Comparison of ENCODE assay signal across 23 cellular contexts in genomic region chr9:8349369-8349768, GRCh38.
"Had no signal": no experiment of that assay in that cellular context is flagged by ENCODE, and none has a peak within 500 bp of the region (broad histone marks: within the 10 kb centered on the region; RNA-seq: fewer than 3 reads in every experiment).

No MANE protein-coding gene starts in this region.

- DNase-seq: activated CD4-positive, alpha-beta T cell treated with anti-CD3 and anti-CD28 coated beads, Interleukin-2, amount 10 ng/mL, durations not matched to agents 7 days and 5 days; activated CD4-positive, CD25-positive, alpha-beta regulatory T cell treated with anti-CD3 and anti-CD28 coated beads, Interleukin-2, amount 50 U/mL, for 72 hours; activated CD8-positive, alpha-beta T cell treated with anti-CD3 and anti-CD28 coated beads, Interleukin-2, amount 10 ng/mL, durations not matched to agents 7 days and 5 days; activated gamma-delta T cell; colonic mucosa; endodermal cell; esophagus squamous epithelium; heart left ventricle; islet precursor cell; left colon; naive B cell; retina; spleen; stimulated activated CD4-positive, alpha-beta T cell treated with anti-CD3 and anti-CD28 coated beads, Interleukin-4, amount 100 ng/mL, for 1 hour; stimulated activated naive CD4-positive, alpha-beta T cell treated with Interleukin-2 at 50 U/mL for 16 hours; thyroid gland; WERI-Rb-1 had no signal

- H3K4me1 ChIP-seq: colonic mucosa, esophagus squamous epithelium, gastroesophageal sphincter, neural progenitor cell, spleen, thyroid gland had no signal

- H3K4me3 ChIP-seq: colonic mucosa, esophagus squamous epithelium, gastroesophageal sphincter, heart left ventricle, neural progenitor cell, spleen, thyroid gland had no signal

- ATAC-seq: activated CD8-positive, alpha-beta T cell treated with anti-CD3 and anti-CD28 coated beads, Interleukin-2, amount 10 ng/mL, durations not matched to agents 7 days and 5 days; gastroesophageal sphincter; heart left ventricle; left colon had no signal

- H3K9me3 ChIP-seq: colonic mucosa, esophagus squamous epithelium, gastroesophageal sphincter, heart left ventricle, spleen, thyroid gland had no signal

- H3K27me3 Mint-ChIP-seq: activated CD4-positive, alpha-beta T cell treated with anti-CD3 and anti-CD28 coated beads, Interleukin-2, amount 10 ng/mL, durations not matched to agents 7 days and 5 days; memory B cell; naive B cell had no signal

- H3K27me3 ChIP-seq: colonic mucosa, esophagus squamous epithelium, gastroesophageal sphincter, heart left ventricle, neural progenitor cell, spleen, thyroid gland had no signal

- H3K4me1 Mint-ChIP-seq: activated CD4-positive, alpha-beta T cell treated with anti-CD3 and anti-CD28 coated beads, Interleukin-2, amount 10 ng/mL, durations not matched to agents 7 days and 5 days; activated naive CD4-positive, alpha-beta T cell treated with anti-CD3 and anti-CD28 coated beads, Interleukin-2, amount 50 U/mL, for 24 hours; central memory CD8-positive, alpha-beta T cell; memory B cell; naive B cell; neural progenitor cell had no signal

- H3K27ac ChIP-seq: colonic mucosa, esophagus squamous epithelium, gastroesophageal sphincter, heart left ventricle, neural progenitor cell, spleen, thyroid gland, WERI-Rb-1 had no signal

- H3K9me3 Mint-ChIP-seq: activated CD4-positive, alpha-beta T cell treated with anti-CD3 and anti-CD28 coated beads, Interleukin-2, amount 10 ng/mL, durations not matched to agents 7 days and 5 days; activated naive CD4-positive, alpha-beta T cell treated with anti-CD3 and anti-CD28 coated beads, Interleukin-2, amount 50 U/mL, for 24 hours; activated T-helper 1 cell treated with anti-CD3 and anti-CD28 coated beads, Interleukin-12 subunit alpha, Interleukin-12 subunit beta, Interleukin-2, Interleukin-4 antibody, amounts not matched to agents 30 ng/mL and 10 ng/mL and 1 ng/mL, durations not matched to agents 14 hours and 24 hours and 36 hours; central memory CD8-positive, alpha-beta T cell; endodermal cell; memory B cell; naive B cell; neural progenitor cell had no signal

- H3K36me3 ChIP-seq: colonic mucosa, esophagus squamous epithelium, gastroesophageal sphincter, heart left ventricle, neural progenitor cell, spleen, thyroid gland, WERI-Rb-1 had no signal

- H3K4me3 Mint-ChIP-seq: activated CD4-positive, alpha-beta T cell treated with anti-CD3 and anti-CD28 coated beads, Interleukin-2, amount 10 ng/mL, durations not matched to agents 7 days and 5 days; activated CD8-positive, alpha-beta T cell treated with anti-CD3 and anti-CD28 coated beads, Interleukin-2, amount 10 ng/mL, durations not matched to agents 7 days and 5 days; activated naive CD4-positive, alpha-beta T cell treated with anti-CD3 and anti-CD28 coated beads, Interleukin-2, amount 50 U/mL, for 24 hours; activated T-helper 1 cell treated with anti-CD3 and anti-CD28 coated beads, Interleukin-12 subunit alpha, Interleukin-12 subunit beta, Interleukin-2, Interleukin-4 antibody, amounts not matched to agents 30 ng/mL and 10 ng/mL and 1 ng/mL, durations not matched to agents 14 hours and 24 hours and 36 hours; central memory CD8-positive, alpha-beta T cell; endodermal cell; memory B cell; naive B cell; neural progenitor cell had no signal

- H3K27ac Mint-ChIP-seq: activated CD4-positive, alpha-beta T cell treated with anti-CD3 and anti-CD28 coated beads, Interleukin-2, amount 10 ng/mL, durations not matched to agents 7 days and 5 days; activated CD8-positive, alpha-beta T cell treated with anti-CD3 and anti-CD28 coated beads, Interleukin-2, amount 10 ng/mL, durations not matched to agents 7 days and 5 days; activated naive CD4-positive, alpha-beta T cell treated with anti-CD3 and anti-CD28 coated beads, Interleukin-2, amount 50 U/mL, for 24 hours; activated T-helper 1 cell treated with anti-CD3 and anti-CD28 coated beads, Interleukin-12 subunit alpha, Interleukin-12 subunit beta, Interleukin-2, Interleukin-4 antibody, amounts not matched to agents 30 ng/mL and 10 ng/mL and 1 ng/mL, durations not matched to agents 14 hours and 24 hours and 36 hours; endodermal cell; memory B cell; naive B cell; neural progenitor cell had no signal

- H3K36me3 Mint-ChIP-seq: activated naive CD4-positive, alpha-beta T cell treated with anti-CD3 and anti-CD28 coated beads, Interleukin-2, amount 50 U/mL, for 24 hours; memory B cell; naive B cell had no signal
